ENCODE assay signal across 1 cellular context in the genomic region with DNA sequence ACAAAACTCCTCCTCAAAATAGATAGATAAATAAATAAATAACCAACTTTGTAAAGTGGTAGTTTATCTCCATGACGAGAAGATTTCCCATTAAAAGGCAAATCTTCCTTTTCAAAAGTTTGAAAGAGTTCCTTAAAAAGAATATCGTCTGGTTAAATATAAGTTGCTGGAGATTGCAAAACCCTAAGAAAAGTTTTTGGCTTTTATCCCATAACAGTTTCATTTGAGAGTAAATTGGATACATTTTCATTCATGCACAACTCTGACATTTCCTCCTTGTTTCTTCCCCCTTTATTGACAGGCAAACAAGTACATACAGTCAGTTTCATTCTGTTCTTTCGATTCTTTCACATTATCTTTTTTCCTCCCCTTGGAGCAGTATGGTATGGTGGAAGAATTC.
TF ChIP-seq lines count a peak whose summit lies in the region.

No MANE protein-coding gene starts in this region.

TF ChIP-seq in IMR-90, 13 proteins besides CTCF, POLR2A, EP300 and RAD21 (continued from another document):
- TF ChIP-seq NFE2L2 (IDR thresholded peaks at IDR 0.05; ENCODE audit: low read depth, low read length) = no peak
- no peak for TF ChIP-seq BHLHE40 (IDR thresholded peaks at IDR 0.05; ENCODE audit: low read depth, low read length)
- TF ChIP-seq CEBPB (IDR thresholded peaks at IDR 0.05; ENCODE audit: low read depth, low read length) = no peak
- no peak for TF ChIP-seq MAZ (IDR thresholded peaks at IDR 0.05; ENCODE audit: borderline replicate concordance, low read depth, low read length)
